36 cellular contexts compared by ENCODE assay signal in genomic region chr5:54211912-54212311, GRCh38.
"Had no signal": no experiment of that assay in that cellular context is flagged by ENCODE, and none has a peak within 500 bp of the region (broad histone marks: within the 10 kb centered on the region; RNA-seq: fewer than 3 reads in every experiment).

No MANE protein-coding gene starts in this region.

- H3K36me3 ChIP-seq: ascending aorta, breast epithelium, MG63, WERI-Rb-1 had no signal

- H3K4me3 Mint-ChIP-seq: activated CD4-positive, alpha-beta T cell treated with anti-CD3 and anti-CD28 coated beads, Interleukin-2, amount 10 ng/mL, durations not matched to agents 24 days and 14 days; activated CD8-positive, alpha-beta T cell treated with anti-CD3 and anti-CD28 coated beads, Interleukin-2, amount 10 ng/mL, durations not matched to agents 7 days and 5 days; activated naive CD4-positive, alpha-beta T cell treated with anti-CD3 and anti-CD28 coated beads, Interleukin-2, amount 50 U/mL, for 24 hours; activated naive CD8-positive, alpha-beta T cell treated with anti-CD3 and anti-CD28 coated beads, Interleukin-2, amount 10 ng/mL, durations not matched to agents 7 days and 5 days; activated T-cell treated with anti-CD3 and anti-CD28 coated beads, Interleukin-2, amount 50 U/mL, for 24 hours had no signal

- H3K27ac ChIP-seq: ascending aorta, body of pancreas, breast epithelium, PC-9, RWPE1, WERI-Rb-1 had no signal

- H3K4me3 ChIP-seq: body of pancreas, breast epithelium, MG63, PC-9 had no signal

- H3K4me1 ChIP-seq: body of pancreas, breast epithelium had no signal

- H3K27me3 Mint-ChIP-seq: activated naive CD4-positive, alpha-beta T cell treated with anti-CD3 and anti-CD28 coated beads, Interleukin-2, amount 50 U/mL, for 24 hours; activated naive CD8-positive, alpha-beta T cell treated with anti-CD3 and anti-CD28 coated beads, Interleukin-2, amount 10 ng/mL, durations not matched to agents 7 days and 5 days; activated T-cell treated with anti-CD3 and anti-CD28 coated beads, Interleukin-2, amount 50 U/mL, for 24 hours had no signal

- FAIRE-seq: RCC 7860 had no signal

- H3K27me3 ChIP-seq: ascending aorta, breast epithelium, MG63 had no signal

- H3K36me3 Mint-ChIP-seq: activated naive CD8-positive, alpha-beta T cell treated with anti-CD3 and anti-CD28 coated beads, Interleukin-2, amount 10 ng/mL, durations not matched to agents 7 days and 5 days had no signal

- H3K27ac Mint-ChIP-seq: activated CD4-positive, alpha-beta T cell treated with anti-CD3 and anti-CD28 coated beads, Interleukin-2, amount 10 ng/mL, durations not matched to agents 24 days and 14 days; activated CD8-positive, alpha-beta T cell treated with anti-CD3 and anti-CD28 coated beads, Interleukin-2, amount 10 ng/mL, durations not matched to agents 7 days and 5 days; activated naive CD4-positive, alpha-beta T cell treated with anti-CD3 and anti-CD28 coated beads, Interleukin-2, amount 50 U/mL, for 24 hours; activated naive CD8-positive, alpha-beta T cell treated with anti-CD3 and anti-CD28 coated beads, Interleukin-2, amount 10 ng/mL, durations not matched to agents 7 days and 5 days; activated T-cell treated with anti-CD3 and anti-CD28 coated beads, Interleukin-2, amount 50 U/mL, for 24 hours; activated T-helper 2 cell treated with anti-CD3 and anti-CD28 coated beads, Interferon-gamma antibody, Interleukin-2, Interleukin-4, amounts not matched to agents 10 μg/mL and 5 μg/mL and 100 μg/mL, durations not matched to agents 14 hours and 24 hours and 36 hours had no signal

- H3K9me3 ChIP-seq: ascending aorta, body of pancreas, breast epithelium, MG63 had no signal

- H3K4me2 ChIP-seq: PC-9 had no signal

- H3K9me3 Mint-ChIP-seq: activated CD4-positive, alpha-beta T cell treated with anti-CD3 and anti-CD28 coated beads, Interleukin-2, amount 10 ng/mL, durations not matched to agents 24 days and 14 days; activated naive CD4-positive, alpha-beta T cell treated with anti-CD3 and anti-CD28 coated beads, Interleukin-2, amount 50 U/mL, for 24 hours; activated naive CD8-positive, alpha-beta T cell treated with anti-CD3 and anti-CD28 coated beads, Interleukin-2, amount 10 ng/mL, durations not matched to agents 7 days and 5 days; activated T-cell treated with anti-CD3 and anti-CD28 coated beads, Interleukin-2, amount 50 U/mL, for 24 hours; activated T-helper 2 cell treated with anti-CD3 and anti-CD28 coated beads, Interferon-gamma antibody, Interleukin-2, Interleukin-4, amounts not matched to agents 10 μg/mL and 5 μg/mL and 100 μg/mL, durations not matched to agents 14 hours and 24 hours and 36 hours had no signal

- ATAC-seq: activated CD8-positive, alpha-beta T cell treated with anti-CD3 and anti-CD28 coated beads, Interleukin-2, amount 10 ng/mL, durations not matched to agents 7 days and 5 days; body of pancreas; Right ventricle myocardium inferior had no signal

- DNase-seq: activated CD4-positive, alpha-beta T cell treated with anti-CD3 and anti-CD28 coated beads, Interleukin-2, amount 10 ng/mL, durations not matched to agents 24 days and 14 days; activated CD4-positive, alpha-beta T cell treated with anti-CD3 and anti-CD28 coated beads, Interleukin-2, amount 50 U/mL, for 48 hours; activated CD8-positive, alpha-beta T cell treated with anti-CD3 and anti-CD28 coated beads, Interleukin-2, amount 10 ng/mL, durations not matched to agents 7 days and 5 days; activated gamma-delta T cell; activated naive CD4-positive, alpha-beta T cell treated with Interleukin-2 at 50 U/mL for 16 hours; activated naive CD8-positive, alpha-beta T cell treated with anti-CD3 and anti-CD28 coated beads, Interleukin-2, amount 10 ng/mL, durations not matched to agents 7 days and 5 days; activated T-cell treated with anti-CD3 and anti-CD28 coated beads, Interleukin-2, amount 50 U/mL, for 24 hours; amygdala; body of pancreas; Kasumi-1; KG1; MG63; NCI-H1048; NCI-H1105 treated with DMSO at 0.1 percent for 48 hours; NCI-H1436; NCI-H1694; NCI-H2081; NCI-H2171 treated with DMSO at 0.1 percent for 48 hours; NCI-H2227 treated with DMSO at 0.1 percent for 48 hours; NCI-H446; NCI-H510A treated with DMSO at 0.1 percent for 48 hours; NCI-H526 treated with DMSO at 0.1 percent for 48 hours; PC-9; SIG-M5; SW 1271; T-helper 1 cell; T-helper 2 cell; T-helper 9 cell; WERI-Rb-1 had no signal

- H2AFZ ChIP-seq: PC-9 had no signal
